In the genomic region with DNA sequence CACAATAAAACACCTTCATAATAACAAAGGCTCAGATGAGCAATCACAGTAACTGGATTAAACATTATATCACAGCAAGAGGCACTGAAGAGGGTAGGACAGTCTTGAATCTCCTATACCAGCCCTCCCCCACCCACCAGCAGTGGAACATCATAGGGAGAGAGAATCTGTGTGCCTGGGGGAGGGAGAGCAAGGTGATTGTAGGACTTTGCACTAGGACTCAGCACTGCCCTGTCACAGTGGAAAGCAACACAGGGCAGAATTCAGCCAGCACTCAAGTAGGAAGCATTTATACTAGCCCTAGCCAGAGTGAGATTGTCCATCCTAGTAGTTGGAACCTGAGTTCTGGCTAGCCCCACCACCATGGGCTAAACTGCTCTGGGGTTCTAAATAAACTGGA, we compare ENCODE assay signal across 1 cellular context.
TF ChIP-seq lines count a peak whose summit lies in the region.

No MANE protein-coding gene starts in this region.

TF ChIP-seq in HepG2, 621 proteins besides CTCF, POLR2A, EP300 and RAD21 (continued from another document):
- TF ChIP-seq, protein P1, sequence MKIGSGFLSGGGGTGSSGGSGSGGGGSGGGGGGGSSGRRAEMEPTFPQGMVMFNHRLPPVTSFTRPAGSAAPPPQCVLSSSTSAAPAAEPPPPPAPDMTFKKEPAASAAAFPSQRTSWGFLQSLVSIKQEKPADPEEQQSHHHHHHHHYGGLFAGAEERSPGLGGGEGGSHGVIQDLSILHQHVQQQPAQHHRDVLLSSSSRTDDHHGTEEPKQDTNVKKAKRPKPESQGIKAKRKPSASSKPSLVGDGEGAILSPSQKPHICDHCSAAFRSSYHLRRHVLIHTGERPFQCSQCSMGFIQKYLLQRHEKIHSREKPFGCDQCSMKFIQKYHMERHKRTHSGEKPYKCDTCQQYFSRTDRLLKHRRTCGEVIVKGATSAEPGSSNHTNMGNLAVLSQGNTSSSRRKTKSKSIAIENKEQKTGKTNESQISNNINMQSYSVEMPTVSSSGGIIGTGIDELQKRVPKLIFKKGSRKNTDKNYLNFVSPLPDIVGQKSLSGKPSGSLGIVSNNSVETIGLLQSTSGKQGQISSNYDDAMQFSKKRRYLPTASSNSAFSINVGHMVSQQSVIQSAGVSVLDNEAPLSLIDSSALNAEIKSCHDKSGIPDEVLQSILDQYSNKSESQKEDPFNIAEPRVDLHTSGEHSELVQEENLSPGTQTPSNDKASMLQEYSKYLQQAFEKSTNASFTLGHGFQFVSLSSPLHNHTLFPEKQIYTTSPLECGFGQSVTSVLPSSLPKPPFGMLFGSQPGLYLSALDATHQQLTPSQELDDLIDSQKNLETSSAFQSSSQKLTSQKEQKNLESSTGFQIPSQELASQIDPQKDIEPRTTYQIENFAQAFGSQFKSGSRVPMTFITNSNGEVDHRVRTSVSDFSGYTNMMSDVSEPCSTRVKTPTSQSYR (CRISPR knock-in tag; IDR thresholded peaks at IDR 0.05; ENCODE audit: borderline replicate concordance), result peak; percentile 55; the same call in 1 of the 2 replicates
- TF ChIP-seq, protein P2, sequence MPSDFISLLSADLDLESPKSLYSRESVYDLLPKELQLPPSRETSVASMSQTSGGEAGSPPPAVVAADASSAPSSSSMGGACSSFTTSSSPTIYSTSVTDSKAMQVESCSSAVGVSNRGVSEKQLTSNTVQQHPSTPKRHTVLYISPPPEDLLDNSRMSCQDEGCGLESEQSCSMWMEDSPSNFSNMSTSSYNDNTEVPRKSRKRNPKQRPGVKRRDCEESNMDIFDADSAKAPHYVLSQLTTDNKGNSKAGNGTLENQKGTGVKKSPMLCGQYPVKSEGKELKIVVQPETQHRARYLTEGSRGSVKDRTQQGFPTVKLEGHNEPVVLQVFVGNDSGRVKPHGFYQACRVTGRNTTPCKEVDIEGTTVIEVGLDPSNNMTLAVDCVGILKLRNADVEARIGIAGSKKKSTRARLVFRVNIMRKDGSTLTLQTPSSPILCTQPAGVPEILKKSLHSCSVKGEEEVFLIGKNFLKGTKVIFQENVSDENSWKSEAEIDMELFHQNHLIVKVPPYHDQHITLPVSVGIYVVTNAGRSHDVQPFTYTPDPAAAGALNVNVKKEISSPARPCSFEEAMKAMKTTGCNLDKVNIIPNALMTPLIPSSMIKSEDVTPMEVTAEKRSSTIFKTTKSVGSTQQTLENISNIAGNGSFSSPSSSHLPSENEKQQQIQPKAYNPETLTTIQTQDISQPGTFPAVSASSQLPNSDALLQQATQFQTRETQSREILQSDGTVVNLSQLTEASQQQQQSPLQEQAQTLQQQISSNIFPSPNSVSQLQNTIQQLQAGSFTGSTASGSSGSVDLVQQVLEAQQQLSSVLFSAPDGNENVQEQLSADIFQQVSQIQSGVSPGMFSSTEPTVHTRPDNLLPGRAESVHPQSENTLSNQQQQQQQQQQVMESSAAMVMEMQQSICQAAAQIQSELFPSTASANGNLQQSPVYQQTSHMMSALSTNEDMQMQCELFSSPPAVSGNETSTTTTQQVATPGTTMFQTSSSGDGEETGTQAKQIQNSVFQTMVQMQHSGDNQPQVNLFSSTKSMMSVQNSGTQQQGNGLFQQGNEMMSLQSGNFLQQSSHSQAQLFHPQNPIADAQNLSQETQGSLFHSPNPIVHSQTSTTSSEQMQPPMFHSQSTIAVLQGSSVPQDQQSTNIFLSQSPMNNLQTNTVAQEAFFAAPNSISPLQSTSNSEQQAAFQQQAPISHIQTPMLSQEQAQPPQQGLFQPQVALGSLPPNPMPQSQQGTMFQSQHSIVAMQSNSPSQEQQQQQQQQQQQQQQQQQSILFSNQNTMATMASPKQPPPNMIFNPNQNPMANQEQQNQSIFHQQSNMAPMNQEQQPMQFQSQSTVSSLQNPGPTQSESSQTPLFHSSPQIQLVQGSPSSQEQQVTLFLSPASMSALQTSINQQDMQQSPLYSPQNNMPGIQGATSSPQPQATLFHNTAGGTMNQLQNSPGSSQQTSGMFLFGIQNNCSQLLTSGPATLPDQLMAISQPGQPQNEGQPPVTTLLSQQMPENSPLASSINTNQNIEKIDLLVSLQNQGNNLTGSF (CRISPR knock-in tag; IDR thresholded peaks at IDR 0.05), result no peak
- TF ChIP-seq, protein P3, sequence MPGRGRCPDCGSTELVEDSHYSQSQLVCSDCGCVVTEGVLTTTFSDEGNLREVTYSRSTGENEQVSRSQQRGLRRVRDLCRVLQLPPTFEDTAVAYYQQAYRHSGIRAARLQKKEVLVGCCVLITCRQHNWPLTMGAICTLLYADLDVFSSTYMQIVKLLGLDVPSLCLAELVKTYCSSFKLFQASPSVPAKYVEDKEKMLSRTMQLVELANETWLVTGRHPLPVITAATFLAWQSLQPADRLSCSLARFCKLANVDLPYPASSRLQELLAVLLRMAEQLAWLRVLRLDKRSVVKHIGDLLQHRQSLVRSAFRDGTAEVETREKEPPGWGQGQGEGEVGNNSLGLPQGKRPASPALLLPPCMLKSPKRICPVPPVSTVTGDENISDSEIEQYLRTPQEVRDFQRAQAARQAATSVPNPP (CRISPR knock-in tag; IDR thresholded peaks at IDR 0.05), result no peak
- TF ChIP-seq, protein P4, sequence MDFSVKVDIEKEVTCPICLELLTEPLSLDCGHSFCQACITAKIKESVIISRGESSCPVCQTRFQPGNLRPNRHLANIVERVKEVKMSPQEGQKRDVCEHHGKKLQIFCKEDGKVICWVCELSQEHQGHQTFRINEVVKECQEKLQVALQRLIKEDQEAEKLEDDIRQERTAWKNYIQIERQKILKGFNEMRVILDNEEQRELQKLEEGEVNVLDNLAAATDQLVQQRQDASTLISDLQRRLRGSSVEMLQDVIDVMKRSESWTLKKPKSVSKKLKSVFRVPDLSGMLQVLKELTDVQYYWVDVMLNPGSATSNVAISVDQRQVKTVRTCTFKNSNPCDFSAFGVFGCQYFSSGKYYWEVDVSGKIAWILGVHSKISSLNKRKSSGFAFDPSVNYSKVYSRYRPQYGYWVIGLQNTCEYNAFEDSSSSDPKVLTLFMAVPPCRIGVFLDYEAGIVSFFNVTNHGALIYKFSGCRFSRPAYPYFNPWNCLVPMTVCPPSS (IDR thresholded peaks at IDR 0.05), result no peak
- TF ChIP-seq NFE2L2 (IDR thresholded peaks at IDR 0.05; ENCODE audit: low read length) (no peak), ZEB1 (IDR thresholded peaks at IDR 0.05; ENCODE audit: insufficient replicate concordance, low read depth) (no peak), SOX6 (IDR thresholded peaks at IDR 0.05) (no peak), SOX6 (CRISPR knock-in tag; IDR thresholded peaks at IDR 0.05) (no peak), ZNF607 (CRISPR knock-in tag; IDR thresholded peaks at IDR 0.05; ENCODE audit: borderline replicate concordance) (no peak), ZNF598 (CRISPR knock-in tag; IDR thresholded peaks at IDR 0.05; ENCODE audit: borderline replicate concordance) (no peak), HNF4A (CRISPR knock-in tag; IDR thresholded peaks at IDR 0.05) (peak; percentile 52), ATF7-NPFF (CRISPR knock-in tag; IDR thresholded peaks at IDR 0.05; ENCODE audit: low read depth) (no peak)
